8 cellular contexts compared by ENCODE assay signal in genomic region chr1:151346769-151347522, GRCh38. TPM values are rescaled to one million over a fixed set of nuclear protein-coding genes. Genes with fewer than 3 reads are reported as not detected.
DNase-seq lines count a peak whose midpoint lies in the region; ATAC-seq and TF ChIP-seq lines count a peak whose summit lies in the region.

TSS of gene RFX5 (minus strand) at chr1:151347252. CDS start at chr1:151346320, 932 bp downstream.

- H3K27me3 ChIP-seq in kidney epithelial cell (ENCODE audit: control insufficient read depth, insufficient read depth, low read length): no peaks in the 10 kb centered on the region

- DNase-seq in Ammon's horn (ENCODE audit: low spot score): peak; percentile 98
- peak; percentile 78 for DNase-seq in GM19238 (ENCODE audit: insufficient read length, low spot score)
- DNase-seq in NCI-H524 (lab: John Stamatoyannopoulos, UW): peak; percentile 96 to 98
- peak; percentile 96 for DNase-seq in activated CD4-positive, alpha-beta T cell treated with anti-CD3 and anti-CD28 coated beads for 36 hours
- DNase-seq in choroid plexus epithelial cell (ENCODE audit: low read depth): peak; percentile 99
- DNase-seq in kidney epithelial cell (ENCODE audit: low read depth): peak; percentile 92
- peak; percentile 89 to 92 for DNase-seq in stimulated activated CD4-positive, alpha-beta T cell treated with anti-CD3 and anti-CD28 coated beads, Interleukin-15, amount 100 ng/mL, for 48 hours (ENCODE audit: low read depth in 2 of 2)

- H3K4me3 ChIP-seq in choroid plexus epithelial cell (ENCODE audit: low read depth, low read length): peak within 1 kb of the TSS; percentile 82
- H3K4me3 ChIP-seq in kidney epithelial cell (ENCODE audit: low read depth, low read length): peak within 1 kb of the TSS; percentile 61

- intact Hi-C loops in activated CD4-positive, alpha-beta T cell treated with anti-CD3 and anti-CD28 coated beads for 36 hours (cut with DNase I, micrococcal nuclease): loop anchor here (1.0 to 5.0 kb wide), 12 partner anchors 20 to 985 kb away; partner anchors contain the start of genes PI4KB (in 2 of the 2), PIP5K1A (in 2 of the 2), PSMB4 (in 2 of the 2) and C2CD4D (in 1 of the 2)

- H3K36me3 ChIP-seq in kidney epithelial cell (ENCODE audit: control insufficient read depth, insufficient read depth, low read length): no peaks in the 10 kb centered on the region

- peak within 1 kb of the TSS; percentile 94 for H3K27ac Mint-ChIP-seq in activated CD4-positive, alpha-beta T cell treated with anti-CD3 and anti-CD28 coated beads for 36 hours

- CTCF ChIA-PET in activated CD4-positive, alpha-beta T cell treated with anti-CD3 and anti-CD28 coated beads for 36 hours (lab: Charles Lee): interaction anchor here (0.8 to 1.6 kb wide), 3 partner anchors 8 to 35 kb away, joined by 3 to 5 read pairs (median 3); partner anchors contain the start of gene PI4KB

- no peak for TF ChIP-seq CTCF in choroid plexus epithelial cell (conservative IDR thresholded peaks at IDR 0.05; ENCODE audit: low read depth, low read length)
- no peak for TF ChIP-seq CTCF in kidney epithelial cell (IDR thresholded peaks at IDR 0.05; ENCODE audit: insufficient read depth, low read length, poor library complexity, severe bottlenecking)

- H3K36me3 Mint-ChIP-seq in activated CD4-positive, alpha-beta T cell treated with anti-CD3 and anti-CD28 coated beads for 36 hours (ENCODE audit: low read depth): peaks cover 31% of the 10 kb centered on the region

- peak; percentile 95 for ATAC-seq in HG03442 (IDR thresholded peaks at IDR 0.05; ENCODE audit: unreplicated experiment)
- peak; percentile 98 for ATAC-seq in activated CD4-positive, alpha-beta T cell treated with anti-CD3 and anti-CD28 coated beads for 36 hours

- no peaks in the 10 kb centered on the region for H3K9me3 Mint-ChIP-seq in activated CD4-positive, alpha-beta T cell treated with anti-CD3 and anti-CD28 coated beads for 36 hours (ENCODE audit: low read depth)

- POLR2A ChIA-PET in activated CD4-positive, alpha-beta T cell treated with anti-CD3 and anti-CD28 coated beads for 36 hours (lab: Charles Lee): interaction anchor here (1.1 to 1.6 kb wide), 2 partner anchors 66 to 70 kb away, joined by 3 to 6 read pairs; no protein-coding TSS in a partner anchor

- peaks cover 31% of the 10 kb centered on the region for H3K4me1 Mint-ChIP-seq in activated CD4-positive, alpha-beta T cell treated with anti-CD3 and anti-CD28 coated beads for 36 hours

- no peaks in the 10 kb centered on the region for H3K27me3 Mint-ChIP-seq in activated CD4-positive, alpha-beta T cell treated with anti-CD3 and anti-CD28 coated beads for 36 hours

- peak within 1 kb of the TSS; percentile 96 for H3K4me3 Mint-ChIP-seq in activated CD4-positive, alpha-beta T cell treated with anti-CD3 and anti-CD28 coated beads for 36 hours

RNA-seq across cellular contexts. Expression of gene RFX5, which starts in this region (rescaled TPM):
- 10 to 100 TPM; 47.6 to 50.4 TPM for total RNA-seq in activated CD4-positive, alpha-beta T cell treated with anti-CD3 and anti-CD28 coated beads for 36 hours
- total RNA-seq in kidney epithelial cell: 32.4 and 41.8 TPM in 2 replicates

Comparison
In these comparisons a context has a peak if more than half of its experiments do, and no peak if none do; other contexts are left out.
1. Peak in every context shown above with its lines: DNase-seq, ATAC-seq and H3K4me3 ChIP-seq.